2 cellular contexts compared by ENCODE assay signal in the genomic region with DNA sequence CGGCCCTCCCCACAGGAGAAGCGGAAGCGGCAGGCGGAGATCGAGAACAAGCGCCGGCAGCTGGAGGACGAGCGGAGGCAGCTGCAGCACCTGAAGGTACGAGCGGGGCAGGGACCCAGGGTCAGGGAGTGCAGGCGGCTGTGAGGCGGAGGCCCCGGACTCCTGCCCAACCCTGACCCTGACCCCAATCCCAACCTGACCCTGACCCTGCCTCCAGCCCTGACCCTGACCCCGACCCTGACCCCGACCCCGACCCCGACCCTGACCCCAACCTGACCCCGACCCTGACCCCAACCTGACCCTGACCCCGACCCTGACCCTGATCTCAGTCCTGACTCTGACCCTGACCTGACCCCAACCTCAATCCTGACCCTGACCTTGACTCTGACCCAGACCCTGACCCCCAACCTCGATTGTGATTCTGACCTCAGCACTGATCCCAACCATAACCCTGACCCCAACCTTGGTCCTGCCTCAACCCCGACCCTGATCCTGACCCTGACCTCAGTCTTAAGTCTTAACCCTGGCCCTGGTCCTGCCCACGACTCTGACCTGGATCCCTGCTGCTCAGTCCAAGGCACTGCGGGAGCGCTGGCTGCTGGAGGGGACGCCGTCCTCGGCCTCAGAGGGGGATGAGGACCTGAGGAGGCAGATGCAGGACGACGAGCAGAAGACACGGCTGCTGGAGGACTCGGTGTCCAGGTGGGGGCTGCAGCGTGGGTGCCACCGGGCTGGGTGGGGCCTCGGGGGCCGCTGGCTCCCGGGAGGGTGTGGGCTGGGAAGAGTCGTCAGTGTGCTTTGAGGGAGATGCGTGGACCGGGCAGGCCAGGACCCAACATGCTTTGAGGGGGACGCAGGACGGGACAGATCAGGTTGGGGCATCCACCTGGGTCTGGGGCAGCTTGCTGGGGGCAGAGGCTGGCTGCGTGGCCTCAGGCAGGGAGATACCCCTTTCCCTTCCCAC.
TF ChIP-seq lines count a peak whose summit lies in the region.

No MANE protein-coding gene starts in this region.

TF ChIP-seq in SK-N-SH treated with all-trans-retinoic acid at 6 μM for 48 hours, 23 proteins besides CTCF, POLR2A, EP300 and RAD21:
- no peak for TF ChIP-seq CSDC2 (CRISPR knock-in tag; IDR thresholded peaks at IDR 0.05)
- no peak for TF ChIP-seq ZFP3 (CRISPR knock-in tag; IDR thresholded peaks at IDR 0.05)
- TF ChIP-seq RARB (CRISPR knock-in tag; IDR thresholded peaks at IDR 0.05): no peak
- no peak for TF ChIP-seq ISL1 (CRISPR knock-in tag; IDR thresholded peaks at IDR 0.05)
- no peak for TF ChIP-seq ZNF565 (CRISPR knock-in tag; conservative IDR thresholded peaks at IDR 0.05; ENCODE audit: low read depth)
- no peak for TF ChIP-seq TCF4 (CRISPR knock-in tag; IDR thresholded peaks at IDR 0.05; ENCODE audit: borderline replicate concordance)
- TF ChIP-seq SNAI2 (CRISPR knock-in tag; IDR thresholded peaks at IDR 0.05): no peak
- TF ChIP-seq, protein P1, sequence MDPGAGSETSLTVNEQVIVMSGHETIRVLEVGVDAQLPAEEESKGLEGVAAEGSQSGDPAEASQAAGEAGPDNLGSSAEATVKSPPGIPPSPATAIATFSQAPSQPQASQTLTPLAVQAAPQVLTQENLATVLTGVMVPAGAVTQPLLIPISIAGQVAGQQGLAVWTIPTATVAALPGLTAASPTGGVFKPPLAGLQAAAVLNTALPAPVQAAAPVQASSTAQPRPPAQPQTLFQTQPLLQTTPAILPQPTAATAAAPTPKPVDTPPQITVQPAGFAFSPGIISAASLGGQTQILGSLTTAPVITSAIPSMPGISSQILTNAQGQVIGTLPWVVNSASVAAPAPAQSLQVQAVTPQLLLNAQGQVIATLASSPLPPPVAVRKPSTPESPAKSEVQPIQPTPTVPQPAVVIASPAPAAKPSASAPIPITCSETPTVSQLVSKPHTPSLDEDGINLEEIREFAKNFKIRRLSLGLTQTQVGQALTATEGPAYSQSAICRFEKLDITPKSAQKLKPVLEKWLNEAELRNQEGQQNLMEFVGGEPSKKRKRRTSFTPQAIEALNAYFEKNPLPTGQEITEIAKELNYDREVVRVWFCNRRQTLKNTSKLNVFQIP (CRISPR knock-in tag; IDR thresholded peaks at IDR 0.05; ENCODE audit: borderline replicate concordance, low read depth): no peak
- no peak for TF ChIP-seq ZC3H10 (CRISPR knock-in tag; IDR thresholded peaks at IDR 0.05)
- TF ChIP-seq ZNF8 (CRISPR knock-in tag; IDR thresholded peaks at IDR 0.05): no peak
- TF ChIP-seq GLIS3 (CRISPR knock-in tag; IDR thresholded peaks at IDR 0.05): no peak
TF ChIP-seq in SK-N-SH treated with all-trans-retinoic acid at 6 μM for 48 hours: peak in this region for 0.

TF ChIP-seq in SK-N-SH, 30 proteins besides CTCF, POLR2A, EP300 and RAD21:
- TF ChIP-seq YY1 (IDR thresholded peaks at IDR 0.05; ENCODE audit: low read depth) (no peak), NRF1 (IDR thresholded peaks at IDR 0.05; ENCODE audit: low read depth, low read length) (no peak), SIN3A (IDR thresholded peaks at IDR 0.05; ENCODE audit: borderline replicate concordance, low read depth, low read length) (no peak), SMC3 (IDR thresholded peaks at IDR 0.05; ENCODE audit: low read depth, low read length) (no peak), USF1 (IDR thresholded peaks at IDR 0.05; ENCODE audit: borderline replicate concordance, low read depth) (no peak), FOSL2 (IDR thresholded peaks at IDR 0.05; ENCODE audit: borderline replicate concordance, low read depth) (no peak), ZBTB33 (IDR thresholded peaks at IDR 0.05; ENCODE audit: borderline replicate concordance, low read depth) (no peak), FOXJ3 (CRISPR knock-in tag; IDR thresholded peaks at IDR 0.05) (no peak), ELF1 (IDR thresholded peaks at IDR 0.05) (no peak), RCOR1 (IDR thresholded peaks at IDR 0.05; ENCODE audit: low read length) (no peak), RXRA (IDR thresholded peaks at IDR 0.05; ENCODE audit: borderline replicate concordance, low read depth) (no peak)
- TF ChIP-seq, protein P2, sequence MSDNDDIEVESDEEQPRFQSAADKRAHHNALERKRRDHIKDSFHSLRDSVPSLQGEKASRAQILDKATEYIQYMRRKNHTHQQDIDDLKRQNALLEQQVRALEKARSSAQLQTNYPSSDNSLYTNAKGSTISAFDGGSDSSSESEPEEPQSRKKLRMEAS (IDR thresholded peaks at IDR 0.05; ENCODE audit: low read depth): no peak
